ENCODE assay signal across 1 cellular context in genomic region chr17:48722201-48722907, GRCh38.
TF ChIP-seq lines count a peak whose summit lies in the region.

TSS of gene PRAC1 (minus strand) at chr17:48722518. CDS start at chr17:48722392, 126 bp downstream.

TF ChIP-seq in GM12878, 131 proteins besides CTCF, POLR2A, EP300 and RAD21 (continued from another document):
- TF ChIP-seq MYC (IDR thresholded peaks at IDR 0.05; ENCODE audit: insufficient read depth, insufficient read length, insufficient replicate concordance, low read length, severe bottlenecking) (no peak), PKNOX1 (IDR thresholded peaks at IDR 0.05) (no peak), NBN (IDR thresholded peaks at IDR 0.05) (no peak), JUNB (IDR thresholded peaks at IDR 0.05) (no peak), ZNF384 (IDR thresholded peaks at IDR 0.05; ENCODE audit: borderline replicate concordance, low read depth, low read length) (no peak)
- TF ChIP-seq, protein P1, sequence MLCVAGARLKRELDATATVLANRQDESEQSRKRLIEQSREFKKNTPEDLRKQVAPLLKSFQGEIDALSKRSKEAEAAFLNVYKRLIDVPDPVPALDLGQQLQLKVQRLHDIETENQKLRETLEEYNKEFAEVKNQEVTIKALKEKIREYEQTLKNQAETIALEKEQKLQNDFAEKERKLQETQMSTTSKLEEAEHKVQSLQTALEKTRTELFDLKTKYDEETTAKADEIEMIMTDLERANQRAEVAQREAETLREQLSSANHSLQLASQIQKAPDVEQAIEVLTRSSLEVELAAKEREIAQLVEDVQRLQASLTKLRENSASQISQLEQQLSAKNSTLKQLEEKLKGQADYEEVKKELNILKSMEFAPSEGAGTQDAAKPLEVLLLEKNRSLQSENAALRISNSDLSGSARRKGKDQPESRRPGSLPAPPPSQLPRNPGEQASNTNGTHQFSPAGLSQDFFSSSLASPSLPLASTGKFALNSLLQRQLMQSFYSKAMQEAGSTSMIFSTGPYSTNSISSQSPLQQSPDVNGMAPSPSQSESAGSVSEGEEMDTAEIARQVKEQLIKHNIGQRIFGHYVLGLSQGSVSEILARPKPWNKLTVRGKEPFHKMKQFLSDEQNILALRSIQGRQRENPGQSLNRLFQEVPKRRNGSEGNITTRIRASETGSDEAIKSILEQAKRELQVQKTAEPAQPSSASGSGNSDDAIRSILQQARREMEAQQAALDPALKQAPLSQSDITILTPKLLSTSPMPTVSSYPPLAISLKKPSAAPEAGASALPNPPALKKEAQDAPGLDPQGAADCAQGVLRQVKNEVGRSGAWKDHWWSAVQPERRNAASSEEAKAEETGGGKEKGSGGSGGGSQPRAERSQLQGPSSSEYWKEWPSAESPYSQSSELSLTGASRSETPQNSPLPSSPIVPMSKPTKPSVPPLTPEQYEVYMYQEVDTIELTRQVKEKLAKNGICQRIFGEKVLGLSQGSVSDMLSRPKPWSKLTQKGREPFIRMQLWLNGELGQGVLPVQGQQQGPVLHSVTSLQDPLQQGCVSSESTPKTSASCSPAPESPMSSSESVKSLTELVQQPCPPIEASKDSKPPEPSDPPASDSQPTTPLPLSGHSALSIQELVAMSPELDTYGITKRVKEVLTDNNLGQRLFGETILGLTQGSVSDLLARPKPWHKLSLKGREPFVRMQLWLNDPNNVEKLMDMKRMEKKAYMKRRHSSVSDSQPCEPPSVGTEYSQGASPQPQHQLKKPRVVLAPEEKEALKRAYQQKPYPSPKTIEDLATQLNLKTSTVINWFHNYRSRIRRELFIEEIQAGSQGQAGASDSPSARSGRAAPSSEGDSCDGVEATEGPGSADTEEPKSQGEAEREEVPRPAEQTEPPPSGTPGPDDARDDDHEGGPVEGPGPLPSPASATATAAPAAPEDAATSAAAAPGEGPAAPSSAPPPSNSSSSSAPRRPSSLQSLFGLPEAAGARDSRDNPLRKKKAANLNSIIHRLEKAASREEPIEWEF (IDR thresholded peaks at IDR 0.05; ENCODE audit: insufficient replicate concordance, low read depth, low read length), result no peak
